8 cellular contexts compared by ENCODE assay signal in the genomic region with DNA sequence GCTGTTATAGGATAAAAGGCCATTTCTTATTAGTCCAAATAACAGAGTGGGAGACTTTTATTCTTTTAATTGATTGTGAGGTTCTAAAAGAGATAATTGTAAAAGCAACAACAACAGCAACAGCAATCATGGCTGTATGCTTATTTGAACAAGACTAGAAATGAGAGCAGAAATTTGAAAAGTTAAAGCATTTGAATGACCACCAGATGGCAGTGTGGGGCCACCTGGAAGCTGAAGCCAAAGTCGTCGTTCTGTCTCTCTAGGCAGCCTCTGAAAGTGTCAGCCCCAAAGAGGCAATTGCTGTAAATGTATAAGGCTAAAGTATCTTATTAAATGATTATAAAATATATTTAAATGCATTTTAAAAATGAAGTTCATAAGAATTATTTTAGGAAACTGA. TPM values are rescaled to one million over a fixed set of nuclear protein-coding genes. Genes with fewer than 3 reads are reported as not detected.
DNase-seq lines count a peak whose midpoint lies in the region; ATAC-seq, FAIRE-seq and TF ChIP-seq lines count a peak whose summit lies in the region.

No MANE protein-coding gene starts in this region.

- H3K4me3 ChIP-seq in cardiac muscle cell (no peak overlapping the region), lung (no peak overlapping the region)

- DNase-seq in cardiac muscle cell (ENCODE audit: low read depth in 1 of 2, low spot score in 1 of 2): peak; percentile 60 to 65
- no peak for DNase-seq in Right ventricle myocardium inferior (ENCODE audit: missing footprints)
- peak; percentile 49 for DNase-seq in NCI-H345 treated with DMSO at 0.1 percent for 48 hours (lab: John Stamatoyannopoulos, UW; ENCODE audit: unreplicated experiment)
- peak; percentile 73 for DNase-seq in activated CD4-positive, alpha-beta T cell treated with anti-CD3 and anti-CD28 coated beads for 36 hours
- DNase-seq in lung (ENCODE audit: low spot score): peak; percentile 38
- peak; percentile 10 to 20 for DNase-seq in stimulated activated CD8-positive, alpha-beta memory T cell treated with anti-CD3 and anti-CD28 coated beads, Interleukin-4, amount 100 ng/mL, for 4 hours (ENCODE audit: low read depth in 2 of 2, low spot score in 1 of 2)

- ATAC-seq in Right ventricle myocardium inferior (no peak), HG03095 (IDR thresholded peaks at IDR 0.05; ENCODE audit: unreplicated experiment) (peak; percentile 54), lung (ENCODE audit: insufficient read depth, low FRiP score) (no peak)
- ATAC-seq in activated CD4-positive, alpha-beta T cell treated with anti-CD3 and anti-CD28 coated beads for 36 hours: peak; percentile 65

- H3K36me3 Mint-ChIP-seq in activated CD4-positive, alpha-beta T cell treated with anti-CD3 and anti-CD28 coated beads for 36 hours (ENCODE audit: low read depth): peaks cover 6% of the 10 kb centered on the region

- no peak overlapping the region for H3K4me3 Mint-ChIP-seq in activated CD4-positive, alpha-beta T cell treated with anti-CD3 and anti-CD28 coated beads for 36 hours

- intact Hi-C loops in Right ventricle myocardium inferior (cut with DNase I): no loop called here
- intact Hi-C loops in activated CD4-positive, alpha-beta T cell treated with anti-CD3 and anti-CD28 coated beads for 36 hours (cut with DNase I, micrococcal nuclease): loop anchor here in 1 of 2 experiments (1.0 to 10.0 kb wide), 2 partner anchors 294 to 743 kb away; no protein-coding TSS in a partner anchor

- CTCF ChIA-PET in activated CD4-positive, alpha-beta T cell treated with anti-CD3 and anti-CD28 coated beads for 36 hours (lab: Charles Lee): interaction anchor here (0.6 to 2.4 kb wide), 4 partner anchors 12 to 177 kb away, joined by 3 to 11 read pairs (median 3); no protein-coding TSS in a partner anchor

- WGBS in lung, 2 donors: 0 to 1% methylated on average over 1 to 2 of the region's 2 CpGs

- peaks cover 27% of the 10 kb centered on the region for H3K4me1 Mint-ChIP-seq in activated CD4-positive, alpha-beta T cell treated with anti-CD3 and anti-CD28 coated beads for 36 hours

- H3K27me3 ChIP-seq in cardiac muscle cell (no peaks in the 10 kb centered on the region), lung (ENCODE audit: control insufficient read depth, insufficient read depth) (no peaks in the 10 kb centered on the region)

- H3K36me3 ChIP-seq in cardiac muscle cell (no peaks in the 10 kb centered on the region), lung (ENCODE audit: control insufficient read depth in 2 of 2, insufficient read depth in 2 of 2, low read length in 2 of 2) (no peaks in the 10 kb centered on the region)

- no peaks in the 10 kb centered on the region for H3K9me3 ChIP-seq in cardiac muscle cell (ENCODE audit: low read depth)
- no peaks in the 10 kb centered on the region for H3K9me3 ChIP-seq in lung (ENCODE audit: control insufficient read depth in 2 of 2, insufficient read depth in 1 of 2, low read length in 1 of 2)

- no peaks in the 10 kb centered on the region for H3K4me1 ChIP-seq in cardiac muscle cell (ENCODE audit: low read depth)
- no peaks in the 10 kb centered on the region for H3K4me1 ChIP-seq in lung (ENCODE audit: control insufficient read depth in 2 of 2, insufficient read depth in 2 of 2, low read length in 2 of 2)

- TF ChIP-seq CTCF in cardiac muscle cell (IDR thresholded peaks at IDR 0.05; ENCODE audit: low read depth, low read length) (peak; percentile 56), lung (IDR thresholded peaks at IDR 0.05; ENCODE audit: control extremely low read depth, extremely low read depth) (peak; percentile 51)

- FAIRE-seq in colon (lab: Jason Lieb, UNC): peak; percentile 99

- no peaks in the 10 kb centered on the region for H3K9me3 Mint-ChIP-seq in activated CD4-positive, alpha-beta T cell treated with anti-CD3 and anti-CD28 coated beads for 36 hours (ENCODE audit: low read depth)

- H3K27ac ChIP-seq in cardiac muscle cell: no peak overlapping the region
- no peak overlapping the region for H3K27ac ChIP-seq in lung (ENCODE audit: low read depth in 1 of 2, low read length in 1 of 2)

- no peaks in the 10 kb centered on the region for H3K27me3 Mint-ChIP-seq in activated CD4-positive, alpha-beta T cell treated with anti-CD3 and anti-CD28 coated beads for 36 hours

- POLR2A ChIA-PET in activated CD4-positive, alpha-beta T cell treated with anti-CD3 and anti-CD28 coated beads for 36 hours (lab: Charles Lee): no interaction called here

- no peak overlapping the region for H3K27ac Mint-ChIP-seq in activated CD4-positive, alpha-beta T cell treated with anti-CD3 and anti-CD28 coated beads for 36 hours

RNA-seq across cellular contexts. Expression of a gene that starts 42.2 kb away (rescaled TPM):
- total RNA-seq in cardiac muscle cell (not detected in 2 replicates), Right ventricle myocardium inferior (not detected), lung (1 to 10 TPM in 1 of 2 donors, under 1 TPM in 1; 0.46 to 2.3 TPM)
- polyA plus RNA-seq in cardiac muscle cell (not detected in 2 replicates), lung (1 to 10 TPM in 1 of 2 donors, under 1 TPM in 1; 0.53 to 1.3 TPM)
- total RNA-seq in activated CD4-positive, alpha-beta T cell treated with anti-CD3 and anti-CD28 coated beads for 36 hours: 10 to 100 TPM; 26.8 to 32.5 TPM

RNA-seq across cellular contexts. Expression of a gene that starts 56.1 kb away (rescaled TPM):
- not detected in 2 replicates for total RNA-seq in cardiac muscle cell
- not detected in 2 replicates for polyA plus RNA-seq in cardiac muscle cell
- total RNA-seq in Right ventricle myocardium inferior: not detected
- not detected for total RNA-seq in activated CD4-positive, alpha-beta T cell treated with anti-CD3 and anti-CD28 coated beads for 36 hours
- not detected for total RNA-seq in lung
- under 1 TPM in 1 of 2 donors, not detected in 1; 0.04 TPM for polyA plus RNA-seq in lung

Comparison
In these comparisons a context has a peak if more than half of its experiments do, and no peak if none do; other contexts are left out.
1. ATAC-seq: peak in HG03095 (single experiment) and activated CD4-positive, alpha-beta T cell treated with anti-CD3 and anti-CD28 coated beads for 36 hours (single experiment); none in Right ventricle myocardium inferior (single experiment) and lung (single experiment).
2. RNA of a gene that starts 42.2 kb away (total RNA-seq): 26.8 to 32.5 TPM in activated CD4-positive, alpha-beta T cell treated with anti-CD3 and anti-CD28 coated beads for 36 hours; 0.46 to 2.3 TPM in lung, not detected in Right ventricle myocardium inferior (single experiment) and not detected in cardiac muscle cell; every median in the first group is over 4 times any median in the second.